ENCODE assay signal across 8 cellular contexts in genomic region chr5:139633295-139634027, GRCh38. TPM values are rescaled to one million over a fixed set of nuclear protein-coding genes. Genes with fewer than 3 reads are reported as not detected.
DNase-seq lines count a peak whose midpoint lies in the region; TF ChIP-seq lines count a peak whose summit lies in the region.

No MANE protein-coding gene starts in this region.

- H2BK12ac ChIP-seq in neuronal stem cell (ENCODE audit: low read length) = no peak overlapping the region

- no peak overlapping the region for H4K8ac ChIP-seq in neuronal stem cell (ENCODE audit: low read depth, low read length)

- no peak overlapping the region for H3K9ac ChIP-seq in neuronal stem cell (ENCODE audit: low read depth, low read length, poor library complexity)

- H3K14ac ChIP-seq in neuronal stem cell (ENCODE audit: low read length) = no peak overlapping the region

- H2BK120ac ChIP-seq in neuronal stem cell (ENCODE audit: low read depth, low read length) = no peak overlapping the region

- H3K18ac ChIP-seq in neuronal stem cell (ENCODE audit: low read length) = no peak overlapping the region

- peaks cover 33% of the 10 kb centered on the region for H3K36me3 Mint-ChIP-seq in activated T-helper 2 cell treated with anti-CD3 and anti-CD28 coated beads, Interferon-gamma antibody, Interleukin-2, Interleukin-4, amounts not matched to agents 10 μg/mL and 5 μg/mL and 100 μg/mL, durations not matched to agents 14 hours and 24 hours and 36 hours (ENCODE audit: low read depth)

- WGBS in neuronal stem cell (ENCODE audit: extremely low coverage in 2 of 2, insufficient read length in 2 of 2, insufficient replicate concordance in 1 of 2), 2 donors = no CpG with 5 or more reads among the region's 6 CpGs

- intact Hi-C loops in activated T-helper 2 cell treated with anti-CD3 and anti-CD28 coated beads, Interferon-gamma antibody, Interleukin-2, Interleukin-4, amounts not matched to agents 10 μg/mL and 5 μg/mL and 100 μg/mL, durations not matched to agents 14 hours and 24 hours and 36 hours (cut with micrococcal nuclease) = loop anchor here (1.0 to 10.0 kb wide), 3 partner anchors 57 to 219 kb away; no protein-coding TSS in a partner anchor
- intact Hi-C loops in uterus (cut with DNase I; ENCODE audit: low total_unique reads) = loop anchor here (2.0 kb wide), 2 partner anchors 55 to 131 kb away; no protein-coding TSS in a partner anchor

- DNase-seq in activated gamma-delta T cell treated with Interleukin-2 at 50 U/mL for 16 hours = peak; percentile 65
- no peak for DNase-seq in activated gamma-delta T cell (lab: John Stamatoyannopoulos, UW)
- DNase-seq in LoVo (ENCODE audit: low spot score) = peak; percentile 84
- DNase-seq in RPMI8226 = peak; percentile 73
- DNase-seq in activated T-helper 2 cell treated with anti-CD3 and anti-CD28 coated beads, Interferon-gamma antibody, Interleukin-2, Interleukin-4, amounts not matched to agents 10 μg/mL and 5 μg/mL and 100 μg/mL, durations not matched to agents 14 hours and 24 hours and 36 hours (ENCODE audit: low spot score) = peak; percentile 53
- DNase-seq in foreskin fibroblast = peak; percentile 55 to 85
- peak; percentile 75 for DNase-seq in neuronal stem cell (ENCODE audit: low spot score)
- peak; percentile 69 to 72 for DNase-seq in uterus

- no peak overlapping the region for H2BK15ac ChIP-seq in neuronal stem cell (ENCODE audit: low read length)

- no peak overlapping the region for H2BK5ac ChIP-seq in neuronal stem cell (ENCODE audit: low read length)

- H3K4me3 ChIP-seq in foreskin fibroblast (ENCODE audit: low read depth in 1 of 2, low read length in 2 of 2) (no peak overlapping the region), neuronal stem cell (ENCODE audit: low read length in 2 of 2) (no peak overlapping the region), uterus (no peak overlapping the region)

- no peaks in the 10 kb centered on the region for H3K9me3 Mint-ChIP-seq in activated T-helper 2 cell treated with anti-CD3 and anti-CD28 coated beads, Interferon-gamma antibody, Interleukin-2, Interleukin-4, amounts not matched to agents 10 μg/mL and 5 μg/mL and 100 μg/mL, durations not matched to agents 14 hours and 24 hours and 36 hours

- no peak overlapping the region for H3K27ac ChIP-seq in neuronal stem cell (replicated peaks; ENCODE audit: low read length)
- no peak overlapping the region for H3K27ac ChIP-seq in uterus

- no peak overlapping the region for H3K4ac ChIP-seq in neuronal stem cell (ENCODE audit: low read length)

- no peaks in the 10 kb centered on the region for H3K27me3 ChIP-seq in neuronal stem cell (ENCODE audit: control insufficient read depth in 3 of 3, insufficient read depth in 3 of 3, low read depth in 1 of 3, low read length in 3 of 3)
- no peaks in the 10 kb centered on the region for H3K27me3 ChIP-seq in uterus

- peaks cover 0 to 28% of the 10 kb centered on the region in 2 donors for H3K36me3 ChIP-seq in neuronal stem cell (replicated peaks in 1 of 2; ENCODE audit: control insufficient read depth in 2 of 2, insufficient read depth in 2 of 2, low read length in 2 of 2)
- H3K36me3 ChIP-seq in uterus = no peaks in the 10 kb centered on the region

- no peak overlapping the region for H3K27ac Mint-ChIP-seq in activated T-helper 2 cell treated with anti-CD3 and anti-CD28 coated beads, Interferon-gamma antibody, Interleukin-2, Interleukin-4, amounts not matched to agents 10 μg/mL and 5 μg/mL and 100 μg/mL, durations not matched to agents 14 hours and 24 hours and 36 hours

- H2AK5ac ChIP-seq in neuronal stem cell (ENCODE audit: low read depth, low read length) = no peak overlapping the region

- no peak overlapping the region for H3K4me3 Mint-ChIP-seq in activated T-helper 2 cell treated with anti-CD3 and anti-CD28 coated beads, Interferon-gamma antibody, Interleukin-2, Interleukin-4, amounts not matched to agents 10 μg/mL and 5 μg/mL and 100 μg/mL, durations not matched to agents 14 hours and 24 hours and 36 hours (ENCODE audit: low read depth)

- TF ChIP-seq CTCF in foreskin fibroblast (IDR thresholded peaks at IDR 0.05; ENCODE audit: low read depth, low read length) (peak; percentile 96), uterus (IDR thresholded peaks at IDR 0.05) (peak; percentile 97 to 99 (median 98))

- no peak overlapping the region for H3K4me2 ChIP-seq in neuronal stem cell (ENCODE audit: insufficient read depth, low read length, poor library complexity, severe bottlenecking)

- H3K23ac ChIP-seq in neuronal stem cell (ENCODE audit: low read depth, low read length, poor library complexity) = no peak overlapping the region

- peaks cover 14 to 27% of the 10 kb centered on the region in 2 donors for H3K4me1 ChIP-seq in neuronal stem cell (ENCODE audit: control insufficient read depth in 2 of 2, insufficient read depth in 1 of 2, low read depth in 1 of 2, low read length in 2 of 2)
- H3K4me1 ChIP-seq in uterus = peaks cover 0 to 12% of the 10 kb centered on the region in 2 donors

- no peak overlapping the region for H4K91ac ChIP-seq in neuronal stem cell (ENCODE audit: low read depth, low read length, poor library complexity)

- no peak for TF ChIP-seq POLR2A in uterus (IDR thresholded peaks at IDR 0.05)

- H3K79me1 ChIP-seq in neuronal stem cell (ENCODE audit: low read depth, low read length) = peaks cover 2% of the 10 kb centered on the region

- H2AFZ ChIP-seq in neuronal stem cell (ENCODE audit: low read length) = no peak overlapping the region

- H3K27me3 Mint-ChIP-seq in activated T-helper 2 cell treated with anti-CD3 and anti-CD28 coated beads, Interferon-gamma antibody, Interleukin-2, Interleukin-4, amounts not matched to agents 10 μg/mL and 5 μg/mL and 100 μg/mL, durations not matched to agents 14 hours and 24 hours and 36 hours (ENCODE audit: low read depth) = no peaks in the 10 kb centered on the region

- H3K9me3 ChIP-seq in neuronal stem cell (replicated peaks in 1 of 2; ENCODE audit: control insufficient read depth in 2 of 2, insufficient read depth in 1 of 2, low read depth in 1 of 2, low read length in 2 of 2) = no peaks in the 10 kb centered on the region
- H3K9me3 ChIP-seq in uterus = no peaks in the 10 kb centered on the region

- peaks cover 32% of the 10 kb centered on the region for H3K4me1 Mint-ChIP-seq in activated T-helper 2 cell treated with anti-CD3 and anti-CD28 coated beads, Interferon-gamma antibody, Interleukin-2, Interleukin-4, amounts not matched to agents 10 μg/mL and 5 μg/mL and 100 μg/mL, durations not matched to agents 14 hours and 24 hours and 36 hours (ENCODE audit: low read depth)

RNA-seq across cellular contexts. Expression of gene CXXC5, which starts 14.7 kb away (rescaled TPM):
- total RNA-seq in activated T-helper 2 cell treated with anti-CD3 and anti-CD28 coated beads, Interferon-gamma antibody, Interleukin-2, Interleukin-4, amounts not matched to agents 10 μg/mL and 5 μg/mL and 100 μg/mL, durations not matched to agents 14 hours and 24 hours and 36 hours = 1.3 and 2.9 TPM in 2 replicates
- polyA plus RNA-seq in neuronal stem cell (2013, experiment 1 of 2) = 30.9 TPM
- 32.1 TPM for polyA plus RNA-seq in neuronal stem cell (2013, experiment 2 of 2)
- 10 to 100 TPM in 3 of 4 donors, 1 to 10 TPM in 1; 3.3 to 51.3 (median 35.0) TPM for total RNA-seq in uterus
